7 cellular contexts compared by ENCODE assay signal in genomic region chr17:72464221-72464620, GRCh38.
DNase-seq lines count a peak whose midpoint lies in the region; ATAC-seq, FAIRE-seq and TF ChIP-seq lines count a peak whose summit lies in the region.
"Not testable (repeated sequence)": the region's sequence is repeated elsewhere in the genome, so short reads cannot be mapped to it uniquely, and the experiment has no call there.

No MANE protein-coding gene starts in this region.

- H3K4me3 ChIP-seq in Panc1 (ENCODE audit: low read depth in 2 of 2, low read length in 2 of 2); body of pancreas; dorsolateral prefrontal cortex; kidney (ENCODE audit: low read length in 2 of 2); mucosa of stomach (ENCODE audit: low read length); stomach: not testable (repeated sequence)

- in situ Hi-C loops in Panc1 (cut with HindIII; ENCODE audit: low pct_unique_long_range_greater_than_20kb, low sequenced_read_pairs), result not testable (repeated sequence)

- DNase-seq in GM18507 (ENCODE audit: extremely low spot score, insufficient read length, low read depth); Panc1 (ENCODE audit: low read depth, low spot score); body of pancreas; dorsolateral prefrontal cortex; stomach: not testable (repeated sequence)
- peak; percentile 34 for DNase-seq in kidney

- FAIRE-seq in GM18507 (lab: Jason Lieb, UNC), result peak; percentile 21
- not testable (repeated sequence) for FAIRE-seq in kidney (lab: Jason Lieb, UNC)

- not testable (repeated sequence) for TF ChIP-seq CTCF in Panc1 (IDR thresholded peaks at IDR 0.05); body of pancreas (IDR thresholded peaks at IDR 0.05); dorsolateral prefrontal cortex (IDR thresholded peaks at IDR 0.05 in 54 of 56, conservative IDR thresholded peaks at IDR 0.05 in 2 of 56; ENCODE audit: low read depth in 1 of 56, partially characterized antibody in 56 of 56); kidney (IDR thresholded peaks at IDR 0.05; ENCODE audit: borderline replicate concordance, extremely low read depth, insufficient read depth); stomach (IDR thresholded peaks at IDR 0.05)

- H3K4me1 ChIP-seq in Panc1 (ENCODE audit: control insufficient read depth, insufficient read depth, low read length) (peaks cover 98% of the 10 kb centered on the region), body of pancreas (peaks cover 68% of the 10 kb centered on the region), mucosa of stomach (ENCODE audit: control insufficient read depth, insufficient read depth, low read length) (peaks cover 94% of the 10 kb centered on the region), stomach (peaks cover 32 to 89% (median 45%) of the 10 kb centered on the region in 4 donors)
- H3K4me1 ChIP-seq in kidney (ENCODE audit: control insufficient read depth in 1 of 2, insufficient read depth in 1 of 2, low read depth in 1 of 2, low read length in 2 of 2), result not testable (repeated sequence)

- H3K36me3 ChIP-seq in Panc1 (ENCODE audit: control insufficient read depth, insufficient read depth, low read length); body of pancreas (replicated peaks in 1 of 2; ENCODE audit: insufficient read depth in 1 of 2, low read depth in 2 of 2); kidney (ENCODE audit: control insufficient read depth in 1 of 2, insufficient read depth in 2 of 2, low read length in 2 of 2); mucosa of stomach (ENCODE audit: control insufficient read depth, insufficient read depth, low read length); stomach: not testable (repeated sequence)

- CTCF ChIA-PET in Panc1 (lab: Charles Lee), result not testable (repeated sequence)

- WGBS in body of pancreas, 2 donors, result 94 to 100% methylated on average over 5 of the region's 5 CpGs
- WGBS in stomach, 5 donors, result 92 to 99% (median 97%) methylated on average over 5 of the region's 5 CpGs

- intact Hi-C loops in Panc1 (cut with micrococcal nuclease; ENCODE audit: unreplicated experiment), result loop anchor here (10.0 kb wide), 1 partner anchor 339 kb away; the partner anchor contains the start of gene SOX9
- intact Hi-C loops in body of pancreas (cut with DNase I); kidney (cut with DNase I); stomach (cut with DNase I; ENCODE audit: low total_unique reads): not testable (repeated sequence)
- intact Hi-C loops in dorsolateral prefrontal cortex (cut with DNase I), result loop anchor here in 1 of 2 donors (10.0 kb wide), 1 partner anchor 59 kb away; no protein-coding TSS in a partner anchor

- H3K9me3 ChIP-seq in Panc1 (ENCODE audit: control insufficient read depth, insufficient read depth, low read depth, low read length); body of pancreas; kidney (ENCODE audit: control insufficient read depth in 1 of 2, low read length in 2 of 2); mucosa of stomach (ENCODE audit: control insufficient read depth, low read length); stomach: not testable (repeated sequence)

- H3K27ac ChIP-seq in Panc1 (ENCODE audit: low read length) (peak overlapping the region; percentile 98), body of pancreas (peak overlapping the region; percentile 78 to 93 (median 90)), dorsolateral prefrontal cortex (peak overlapping the region in 42 of 59 donors; percentile 5 to 87 (median 50)), stomach (peak overlapping the region; percentile 47 to 89 (median 79))
- not testable (repeated sequence) for H3K27ac ChIP-seq in kidney (ENCODE audit: low read depth in 2 of 2, low read length in 2 of 2)

- TF ChIP-seq EP300 in stomach (IDR thresholded peaks at IDR 0.05), result not testable (repeated sequence)

- H3K27me3 ChIP-seq in Panc1 (ENCODE audit: control insufficient read depth, insufficient read depth, low read length); body of pancreas; mucosa of stomach (ENCODE audit: control insufficient read depth, insufficient read depth, low read length); stomach: not testable (repeated sequence)
- H3K27me3 ChIP-seq in dorsolateral prefrontal cortex, result peaks cover 0 to 24% (median 0%) of the 10 kb centered on the region in 45 donors

- POLR2A ChIA-PET in Panc1 (lab: Charles Lee), result not testable (repeated sequence)

- not testable (repeated sequence) for BruUV-seq in Panc1 (replicated peaks; lab: Mats Ljungman, UMichigan)

- H3K9ac ChIP-seq in kidney (ENCODE audit: low read length in 2 of 2), result not testable (repeated sequence)
- peak overlapping the region; percentile 78 for H3K9ac ChIP-seq in mucosa of stomach (ENCODE audit: low read length)

- TF ChIP-seq POLR2A in body of pancreas (IDR thresholded peaks at IDR 0.05); stomach (IDR thresholded peaks at IDR 0.05): not testable (repeated sequence)

- not testable (repeated sequence) for ATAC-seq in Panc1, body of pancreas
